In the genomic region with DNA sequence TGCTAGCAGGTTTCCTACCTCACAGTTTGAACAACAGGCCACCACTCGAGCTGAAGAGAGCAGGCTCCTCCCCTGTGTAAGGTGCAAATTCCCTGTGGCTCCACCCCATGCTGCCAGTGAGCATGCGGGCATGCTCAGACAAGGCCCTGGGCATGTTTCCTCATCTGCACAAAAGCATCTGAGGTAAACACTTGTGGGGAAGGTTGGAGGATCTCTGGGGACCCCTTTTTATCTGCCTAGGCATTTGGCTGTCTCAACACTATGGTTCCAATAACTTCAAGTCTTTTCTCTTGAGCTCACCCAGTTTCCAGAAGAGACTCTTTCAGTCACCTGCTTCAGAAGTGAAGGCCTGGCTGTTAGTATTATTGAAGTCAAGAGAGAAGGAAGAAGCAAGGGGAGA, we compare ENCODE assay signal across 21 cellular contexts. TPM values are rescaled to one million over a fixed set of nuclear protein-coding genes. Genes with fewer than 3 reads are reported as not detected.
A peak's percentile ranks its signal among the peaks of the same experiment; 100 is the strongest.
DNase-seq lines count a peak whose midpoint lies in the region; ATAC-seq and TF ChIP-seq lines count a peak whose summit lies in the region.
"Had no signal": no experiment of that assay in that cellular context is flagged by ENCODE, and none has a peak within 500 bp of the region (broad histone marks: within the 10 kb centered on the region; RNA-seq: fewer than 3 reads in every experiment).

No MANE protein-coding gene starts in this region.

- TF ChIP-seq CTCF in NB4 (IDR thresholded peaks at IDR 0.05; ENCODE audit: low read depth, low read length) (no peak), epithelial cell of esophagus (IDR thresholded peaks at IDR 0.05; ENCODE audit: insufficient read depth, low read depth, low read length, missing control alignments) (no peak)

- TF ChIP-seq POLR2A in NB4 (IDR thresholded peaks at IDR 0.05; ENCODE audit: extremely low read depth, insufficient read length) = no peak

- no peak overlapping the region for H3K4me3 ChIP-seq in NB4 (ENCODE audit: low read depth, low read length)
- no peak overlapping the region for H3K4me3 ChIP-seq in epithelial cell of esophagus (ENCODE audit: low read length)
- H3K4me3 ChIP-seq: coronary artery, Peyer's patch had no signal

- in situ Hi-C loops in Caki2 (cut with HindIII; ENCODE audit: low pct_unique_long_range_greater_than_20kb, low sequenced_read_pairs) = no loop called here

- ATAC-seq in GM18511 (IDR thresholded peaks at IDR 0.05; ENCODE audit: unreplicated experiment) = peak; percentile 43
- no peak for ATAC-seq in HG02973 (IDR thresholded peaks at IDR 0.05; ENCODE audit: unreplicated experiment)
- ATAC-seq: SK-N-SH treated with all-trans-retinoic acid at 6 μM for 48 hours; stimulated activated naive CD8-positive, alpha-beta T cell treated with anti-CD3 and anti-CD28 coated beads, Interleukin-15, amount 100 ng/mL, for 72 hours had no signal

- DNase-seq in Caki2 (ENCODE audit: low read depth) (peak; percentile 4), NB4 (ENCODE audit: low read depth) (peak; percentile 4), epithelial cell of esophagus (ENCODE audit: low read depth) (peak; percentile 73), H4 (ENCODE audit: low spot score) (no peak), ecto neural progenitor cell (ENCODE audit: low spot score) (no peak)
- no peak for DNase-seq in stimulated activated CD4-positive, alpha-beta T cell treated with anti-CD3 and anti-CD28 coated beads, Interleukin-12 subunit alpha, Interleukin-12 subunit beta, amount 100 ng/mL, for 4 hours
- DNase-seq: activated CD8-positive, alpha-beta memory T cell treated with anti-CD3 and anti-CD28 coated beads for 24 hours; activated naive CD8-positive, alpha-beta T cell treated with anti-CD3 and anti-CD28 coated beads, Interleukin-2, amount 10 ng/mL, durations not matched to agents 7 days and 5 days; CD4-positive, alpha-beta memory T cell; foreskin fibroblast; NCI-H2081 treated with DMSO at 0.1 percent for 48 hours; Peyer's patch; stimulated activated CD4-positive, alpha-beta T cell treated with anti-CD3 and anti-CD28 coated beads, Interleukin-4, amount 100 ng/mL, for 1 hour; stimulated activated naive CD8-positive, alpha-beta T cell treated with anti-CD3 and anti-CD28 coated beads, Interleukin-15, amount 100 ng/mL, for 72 hours; T-helper 9 cell had no signal

RNA-seq across cellular contexts. Expression of a gene that starts 9.4 kb away (rescaled TPM):
- total RNA-seq in Caki2 (2014; rRNA removed; shearing (Covaris generic); ENCODE audit: low replicate concordance) = 1.3 TPM in 1 of 2 replicates, not detected in the other
- total RNA-seq in H4 (2014; rRNA removed; shearing (Covaris generic)) = not detected in 2 replicates
- total RNA-seq: activated naive CD8-positive, alpha-beta T cell treated with anti-CD3 and anti-CD28 coated beads, Interleukin-2, amount 10 ng/mL, durations not matched to agents 7 days and 5 days; CD4-positive, alpha-beta memory T cell; Peyer's patch; progenitor cell of endocrine pancreas; skeletal muscle tissue had no signal

Comparison
In these comparisons a context has a peak if more than half of its experiments do, and no peak if none do; other contexts are left out.
1. DNase-seq: peak in Caki2 (single experiment), NB4 (single experiment) and epithelial cell of esophagus (single experiment); none in H4 (single experiment), stimulated activated CD4-positive, alpha-beta T cell treated with anti-CD3 and anti-CD28 coated beads, Interleukin-12 subunit alpha, Interleukin-12 subunit beta, amount 100 ng/mL, for 4 hours (single experiment) and ecto neural progenitor cell (single experiment).